Comparison of ENCODE assay signal across 9 cellular contexts in genomic region chr2:102753563-102754159, GRCh38. TPM values are rescaled to one million over a fixed set of nuclear protein-coding genes. Genes with fewer than 3 reads are reported as not detected.
A peak's percentile ranks its signal among the peaks of the same experiment; 100 is the strongest.
DNase-seq lines count a peak whose midpoint lies in the region; ATAC-seq, FAIRE-seq and TF ChIP-seq lines count a peak whose summit lies in the region.
"Had no signal": no experiment of that assay in that cellular context is flagged by ENCODE, and none has a peak within 500 bp of the region (broad histone marks: within the 10 kb centered on the region; RNA-seq: fewer than 3 reads in every experiment).

No MANE protein-coding gene starts in this region.

- TF ChIP-seq CTCF in natural killer cell (IDR thresholded peaks at IDR 0.05) (peak; percentile 93), body of pancreas (IDR thresholded peaks at IDR 0.05) (peak; percentile 33 to 75 (median 65)), keratinocyte (optimal IDR thresholded peaks at IDR 0.05 in 1 of 3, IDR thresholded peaks at IDR 0.05 in 1 of 3, conservative IDR thresholded peaks at IDR 0.05 in 1 of 3; ENCODE audit: extremely low read depth in 1 of 3, insufficient read depth in 2 of 3, low read length in 3 of 3) (peak in 2 of 3 experiments; percentile 53 to 69), thyroid gland (IDR thresholded peaks at IDR 0.05) (peak; percentile 38 to 84 (median 56))

- H3K9me3 ChIP-seq in body of pancreas: no peaks in the 10 kb centered on the region
- H3K9me3 ChIP-seq in keratinocyte (ENCODE audit: control insufficient read depth, low read depth, low read length): no peaks in the 10 kb centered on the region
- no peaks in the 10 kb centered on the region for H3K9me3 ChIP-seq in thyroid gland

- no peaks in the 10 kb centered on the region for H3K36me3 Mint-ChIP-seq in natural killer cell
- no peaks in the 10 kb centered on the region for H3K36me3 Mint-ChIP-seq in natural killer cell treated with Interleukin-12 subunit alpha and Interleukin-12 subunit beta and Interleukin-15 and Interleukin-18, amount 100 ng/mL, for 72 hours

- no peak for DNase-seq in natural killer cell
- no peak for DNase-seq in natural killer cell treated with Interleukin-12 subunit alpha and Interleukin-12 subunit beta and Interleukin-15 and Interleukin-18, amount 100 ng/mL, for 72 hours (ENCODE audit: low spot score)
- DNase-seq in NCI-H748 (lab: John Stamatoyannopoulos, UW; ENCODE audit: unreplicated experiment): peak; percentile 50
- peak; percentile 20 to 37 (median 32) for DNase-seq in body of pancreas
- peak; percentile 19 for DNase-seq in keratinocyte (ENCODE audit: low read depth, low spot score)
- peak; percentile 11 to 30 for DNase-seq in thyroid gland

- no peak overlapping the region for H3K9ac ChIP-seq in keratinocyte (ENCODE audit: control insufficient read depth, extremely low read depth, insufficient read depth, low read length)

- H3K4me1 ChIP-seq in body of pancreas: no peaks in the 10 kb centered on the region
- no peaks in the 10 kb centered on the region for H3K4me1 ChIP-seq in keratinocyte (ENCODE audit: control insufficient read depth, extremely low read depth, insufficient read depth, low read length)
- no peaks in the 10 kb centered on the region for H3K4me1 ChIP-seq in thyroid gland

- no peaks in the 10 kb centered on the region for H3K9me1 ChIP-seq in keratinocyte (ENCODE audit: control insufficient read depth, extremely low read depth, insufficient read depth, low read length)

- intact Hi-C loops in natural killer cell (cut with micrococcal nuclease): no loop called here
- intact Hi-C loops in body of pancreas (cut with DNase I): no loop called here
- intact Hi-C loops in thyroid gland (cut with DNase I): no loop called here

- peak; percentile 36 for FAIRE-seq in keratinocyte (lab: Jason Lieb, UNC)
- FAIRE-seq: endometrium had no signal

- H3K27ac Mint-ChIP-seq in natural killer cell: no peak overlapping the region
- H3K27ac Mint-ChIP-seq in natural killer cell treated with Interleukin-12 subunit alpha and Interleukin-12 subunit beta and Interleukin-15 and Interleukin-18, amount 100 ng/mL, for 72 hours: no peak overlapping the region

- H3K9me3 Mint-ChIP-seq in natural killer cell: no peaks in the 10 kb centered on the region
- H3K9me3 Mint-ChIP-seq in natural killer cell treated with Interleukin-12 subunit alpha and Interleukin-12 subunit beta and Interleukin-15 and Interleukin-18, amount 100 ng/mL, for 72 hours: no peaks in the 10 kb centered on the region

- no peak for TF ChIP-seq POLR2A in body of pancreas (IDR thresholded peaks at IDR 0.05)
- TF ChIP-seq POLR2A in thyroid gland (IDR thresholded peaks at IDR 0.05): no peak

- H3K4me3 ChIP-seq in body of pancreas (no peak overlapping the region), keratinocyte (ENCODE audit: control insufficient read depth in 2 of 3, extremely low read depth in 1 of 3, insufficient read depth in 2 of 3, low read depth in 1 of 3, low read length in 3 of 3) (no peak overlapping the region), thyroid gland (replicated peaks in 1 of 3) (no peak overlapping the region)

- no peaks in the 10 kb centered on the region for H3K79me2 ChIP-seq in keratinocyte (ENCODE audit: control insufficient read depth, insufficient read depth, low read length)

- no peaks in the 10 kb centered on the region for H3K27me3 Mint-ChIP-seq in natural killer cell (ENCODE audit: low read depth in 2 of 2)
- H3K27me3 Mint-ChIP-seq in natural killer cell treated with Interleukin-12 subunit alpha and Interleukin-12 subunit beta and Interleukin-15 and Interleukin-18, amount 100 ng/mL, for 72 hours: no peaks in the 10 kb centered on the region

- H3K36me3 ChIP-seq in body of pancreas (replicated peaks in 1 of 2; ENCODE audit: insufficient read depth in 1 of 2, low read depth in 2 of 2) (no peaks in the 10 kb centered on the region), keratinocyte (ENCODE audit: control insufficient read depth in 2 of 2, extremely low read depth in 1 of 2, insufficient read depth in 2 of 2, low read length in 2 of 2) (no peaks in the 10 kb centered on the region), thyroid gland (no peaks in the 10 kb centered on the region)

- 55 to 61% methylated on average over 7 of the region's 7 CpGs for WGBS in body of pancreas, 2 donors
- 70% methylated on average over 7 of the region's 7 CpGs for WGBS in thyroid gland, 2 donors

- no peaks in the 10 kb centered on the region for H3K4me1 Mint-ChIP-seq in natural killer cell
- H3K4me1 Mint-ChIP-seq in natural killer cell treated with Interleukin-12 subunit alpha and Interleukin-12 subunit beta and Interleukin-15 and Interleukin-18, amount 100 ng/mL, for 72 hours (ENCODE audit: low read depth in 2 of 2): no peaks in the 10 kb centered on the region

- no peaks in the 10 kb centered on the region for H4K20me1 ChIP-seq in keratinocyte (ENCODE audit: control insufficient read depth, extremely low read depth, insufficient read depth, low read length)

- H3K4me3 Mint-ChIP-seq in natural killer cell: no peak overlapping the region
- H3K4me3 Mint-ChIP-seq in natural killer cell treated with Interleukin-12 subunit alpha and Interleukin-12 subunit beta and Interleukin-15 and Interleukin-18, amount 100 ng/mL, for 72 hours: no peak overlapping the region

- dilution Hi-C loops in keratinocyte (cut with MboI; ENCODE audit: extremely low pct_ligation_motif_present, low sequenced_read_pairs): no loop called here

- ATAC-seq in natural killer cell: peak in 2 of 3 donors; percentile 46 to 51
- no peak for ATAC-seq in natural killer cell treated with Interleukin-12 subunit alpha and Interleukin-12 subunit beta and Interleukin-15 and Interleukin-18, amount 100 ng/mL, for 72 hours
- ATAC-seq in HG03354 (IDR thresholded peaks at IDR 0.05; ENCODE audit: poor library complexity, severe bottlenecking, unreplicated experiment): peak; percentile 64
- ATAC-seq in body of pancreas: no peak
- no peak for ATAC-seq in HG03521 (IDR thresholded peaks at IDR 0.05; ENCODE audit: unreplicated experiment)

- no peak overlapping the region for H3K27ac ChIP-seq in body of pancreas
- no peak overlapping the region for H3K27ac ChIP-seq in keratinocyte (ENCODE audit: control insufficient read depth, insufficient read depth, low read length)
- no peak overlapping the region for H3K27ac ChIP-seq in thyroid gland

- H2AFZ ChIP-seq in keratinocyte (ENCODE audit: control insufficient read depth, low read length): no peak overlapping the region

- H3K27me3 ChIP-seq in body of pancreas (no peaks in the 10 kb centered on the region), keratinocyte (ENCODE audit: control insufficient read depth, extremely low read depth, insufficient read depth, low read length) (no peaks in the 10 kb centered on the region), thyroid gland (no peaks in the 10 kb centered on the region)

- no peak overlapping the region for H3K4me2 ChIP-seq in keratinocyte (ENCODE audit: control insufficient read depth, extremely low read depth, insufficient read depth, low read depth, low read length)

RNA-seq across cellular contexts. Expression of gene TMEM182, which starts 8.2 kb away (rescaled TPM):
- total RNA-seq in natural killer cell (1 to 10 TPM; 3.2 to 4.9 (median 4.1) TPM), body of pancreas (1 to 10 TPM in 1 of 2 donors, under 1 TPM in 1; 0.33 to 1.8 TPM), thyroid gland (1 to 10 TPM; 2.3 to 3.3 (median 2.8) TPM)
- 1 to 10 TPM; 3.6 to 4.8 TPM for total RNA-seq in natural killer cell treated with Interleukin-12 subunit alpha and Interleukin-12 subunit beta and Interleukin-15 and Interleukin-18, amount 100 ng/mL, for 72 hours
- polyA plus RNA-seq in keratinocyte: 3.4 to 3.6 TPM (median 3.5 TPM) in 3 replicates
- polyA plus RNA-seq in keratinocyte (2011; ENCODE audit: low read depth): 1.6 TPM
- polyA plus RNA-seq in keratinocyte (2011; cell fraction: cytosol; rRNA removed): 2.1 and 3.9 TPM in 2 replicates
- 1.5 and 1.9 TPM in 2 replicates for polyA plus RNA-seq in keratinocyte (2011; cell fraction: nucleus; rRNA removed)
- polyA plus RNA-seq in keratinocyte (2012; ENCODE audit: low replicate concordance): 5.2 and 5.6 TPM in 2 replicates
- 0.82 to 4.2 TPM (median 3.8 TPM) in 3 replicates for polyA minus RNA-seq in keratinocyte
- 3.8 TPM for polyA minus RNA-seq in keratinocyte (2011; cell fraction: cytosol; rRNA and poly(A)+ RNA removed)
- 1.5 and 6.5 TPM in 2 replicates for polyA minus RNA-seq in keratinocyte (2011; cell fraction: nucleus; rRNA and poly(A)+ RNA removed)

Comparison
In these comparisons a context has a peak if more than half of its experiments do, and no peak if none do; other contexts are left out.
1. ATAC-seq: peak in natural killer cell (2 of 3) and HG03354 (single experiment); none in natural killer cell treated with Interleukin-12 subunit alpha and Interleukin-12 subunit beta and Interleukin-15 and Interleukin-18, amount 100 ng/mL, for 72 hours (0 of 2), body of pancreas (single experiment) and HG03521 (single experiment).
2. DNase-seq: peak in NCI-H748 (single experiment), body of pancreas (4 of 4), keratinocyte (single experiment) and thyroid gland (2 of 2); none in natural killer cell (single experiment) and natural killer cell treated with Interleukin-12 subunit alpha and Interleukin-12 subunit beta and Interleukin-15 and Interleukin-18, amount 100 ng/mL, for 72 hours (single experiment).
3. Peak in every context shown above with its lines, with median percentiles within 50 percentile points of each other: CTCF ChIP-seq.